In the genomic region with DNA sequence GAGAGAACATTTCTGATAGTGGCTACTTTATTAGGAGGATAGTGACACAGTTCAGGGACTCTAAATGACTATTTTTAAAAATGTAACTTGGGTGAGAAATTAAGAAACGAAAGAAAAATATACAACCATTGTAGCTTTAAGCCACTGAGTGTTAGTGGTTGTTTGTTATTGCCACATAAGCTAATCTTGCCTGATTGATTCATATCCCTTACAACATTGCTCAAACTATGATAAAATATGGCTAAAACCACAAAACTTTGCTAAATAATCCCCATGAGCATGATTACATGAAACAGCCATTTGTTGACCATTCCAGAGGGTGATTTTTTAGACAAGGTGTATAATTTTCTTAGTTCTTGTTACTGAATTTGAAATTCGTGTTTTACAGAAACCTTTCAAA, we compare ENCODE assay signal across 22 cellular contexts.
DNase-seq lines count a peak whose midpoint lies in the region; ATAC-seq and TF ChIP-seq lines count a peak whose summit lies in the region.
"Had no signal": no experiment of that assay in that cellular context is flagged by ENCODE, and none has a peak within 500 bp of the region (broad histone marks: within the 10 kb centered on the region; RNA-seq: fewer than 3 reads in every experiment).

No MANE protein-coding gene starts in this region.

- CTCF ChIA-PET in MCF 10A (lab: Yijun Ruan, JAX) (no interaction called here), mammary epithelial cell (lab: Charles Lee; ENCODE audit: low non-redundant PET) (no interaction called here)

- no peak for ATAC-seq in GM21447 (IDR thresholded peaks at IDR 0.05; ENCODE audit: unreplicated experiment)
- ATAC-seq: GM12878, HepG2 had no signal

- no peaks in the 10 kb centered on the region for H3K36me3 Mint-ChIP-seq in MCF 10A (ENCODE audit: insufficient read depth, unreplicated experiment)
- no peaks in the 10 kb centered on the region for H3K36me3 Mint-ChIP-seq in T-helper 2 cell treated with Interferon-gamma antibody and Interleukin-4, amounts not matched to agents 5 μg/mL and 100 μg/mL, for 36 hours (ENCODE audit: low read depth)

- H3K4me3 ChIP-seq in mammary epithelial cell (replicated peaks in 1 of 3; ENCODE audit: insufficient read depth in 1 of 3, low read depth in 2 of 3, low read length in 3 of 3) (no peak overlapping the region), choroid plexus epithelial cell (ENCODE audit: low read depth, low read length) (no peak overlapping the region), esophagus squamous epithelium (no peak overlapping the region)
- H3K4me3 ChIP-seq: GM12878 had no signal

- H3K27me3 Mint-ChIP-seq in MCF 10A (ENCODE audit: insufficient read depth, unreplicated experiment): no peaks in the 10 kb centered on the region
- H3K27me3 Mint-ChIP-seq in T-helper 2 cell treated with Interferon-gamma antibody and Interleukin-4, amounts not matched to agents 5 μg/mL and 100 μg/mL, for 36 hours (ENCODE audit: low read depth): no peaks in the 10 kb centered on the region
- H3K27me3 Mint-ChIP-seq: CD4-positive, alpha-beta T cell had no signal

- no peaks in the 10 kb centered on the region for H4K20me1 ChIP-seq in mammary epithelial cell (ENCODE audit: insufficient read depth, low read length)

- TF ChIP-seq CTCF in MCF 10A (IDR thresholded peaks at IDR 0.05; ENCODE audit: unreplicated experiment) (no peak), mammary epithelial cell (conservative IDR thresholded peaks at IDR 0.05 in 1 of 2, IDR thresholded peaks at IDR 0.05 in 1 of 2; ENCODE audit: extremely low read depth in 1 of 2, insufficient read depth in 1 of 2, low read depth in 1 of 2, low read length in 2 of 2) (no peak), choroid plexus epithelial cell (conservative IDR thresholded peaks at IDR 0.05; ENCODE audit: low read depth, low read length) (no peak), esophagus squamous epithelium (IDR thresholded peaks at IDR 0.05) (no peak)

- H3K27me3 ChIP-seq in mammary epithelial cell (ENCODE audit: insufficient read depth, low read length) (no peaks in the 10 kb centered on the region), esophagus squamous epithelium (no peaks in the 10 kb centered on the region)
- H3K27me3 ChIP-seq: BE2C had no signal

- 41% methylated on average over 2 of the region's 2 CpGs for WGBS in mammary epithelial cell (ENCODE audit: low coverage, missing lambda C conversion rate)
- WGBS in esophagus squamous epithelium, 2 donors: 36 to 40% methylated on average over 2 of the region's 2 CpGs

- in situ Hi-C loops in mammary epithelial cell (cut with MboI; ENCODE audit: low sequenced_read_pairs in 2 of 2): no loop called here

- H3K27ac ChIP-seq in mammary epithelial cell (ENCODE audit: insufficient read depth, low read depth, low read length): no peak overlapping the region
- H3K27ac ChIP-seq in esophagus squamous epithelium: no peak overlapping the region

- no peak overlapping the region for H2AFZ ChIP-seq in mammary epithelial cell (ENCODE audit: low read depth, low read length)

- no TSS peak for BruUV-seq in MCF 10A (replicated peaks; lab: Mats Ljungman, UMichigan)
- BruUV-seq in mammary epithelial cell (replicated peaks; lab: Mats Ljungman, UMichigan): no TSS peak

- H3K4me1 ChIP-seq in mammary epithelial cell (ENCODE audit: insufficient read depth, low read length) (no peaks in the 10 kb centered on the region), esophagus squamous epithelium (no peaks in the 10 kb centered on the region)
- H3K4me1 ChIP-seq: BE2C, Caco-2 had no signal

- peaks cover 16% of the 10 kb centered on the region for H3K4me1 Mint-ChIP-seq in MCF 10A (ENCODE audit: insufficient read depth, unreplicated experiment)
- no peaks in the 10 kb centered on the region for H3K4me1 Mint-ChIP-seq in T-helper 2 cell treated with Interferon-gamma antibody and Interleukin-4, amounts not matched to agents 5 μg/mL and 100 μg/mL, for 36 hours (ENCODE audit: low read depth)

- POLR2A ChIA-PET in MCF 10A (lab: Yijun Ruan, JAX): interaction anchor here (0.6 to 1.4 kb wide), 4 partner anchors 9 to 71 kb away, joined by 3 to 4 read pairs (median 3); no protein-coding TSS in a partner anchor

- H3K9me3 ChIP-seq in mammary epithelial cell (replicated peaks; ENCODE audit: insufficient read depth, low read length) (no peaks in the 10 kb centered on the region), esophagus squamous epithelium (no peaks in the 10 kb centered on the region)
- H3K9me3 ChIP-seq: BE2C, Caco-2 had no signal

- dilution Hi-C loops in mammary epithelial cell (cut with HindIII; ENCODE audit: low sequenced_read_pairs): no loop called here

- H3K27ac Mint-ChIP-seq in MCF 10A (ENCODE audit: low read depth, unreplicated experiment): peak overlapping the region; percentile 31
- no peak overlapping the region for H3K27ac Mint-ChIP-seq in T-helper 2 cell treated with Interferon-gamma antibody and Interleukin-4, amounts not matched to agents 5 μg/mL and 100 μg/mL, for 36 hours
- H3K27ac Mint-ChIP-seq: CD4-positive, alpha-beta T cell had no signal

- DNase-seq in MCF 10A (ENCODE audit: unreplicated experiment) (peak; percentile 63), mammary epithelial cell (no peak), NOMO-1 treated with dmso at 0.1 percent for 144 hours (lab: John Stamatoyannopoulos, UW; ENCODE audit: unreplicated experiment) (peak; percentile 23), choroid plexus epithelial cell (ENCODE audit: low read depth) (peak; percentile 25), NCI-H1092 (lab: John Stamatoyannopoulos, UW) (no peak), esophagus squamous epithelium (lab: John Stamatoyannopoulos, UW) (no peak)
- no peak for DNase-seq in T-helper 2 cell treated with Interferon-gamma antibody and Interleukin-4, amounts not matched to agents 5 μg/mL and 100 μg/mL, for 36 hours (ENCODE audit: low spot score)
- DNase-seq: 8988T; BE2C; Caco-2; CD4-positive, alpha-beta T cell; GDM1; KBM-7; NCI-H1105 treated with DMSO at 0.1 percent for 48 hours; NCI-H1694; NCI-H510A; NCI-H748 treated with DMSO at 0.1 percent for 48 hours; NK-92 treated with Interleukin-12 subunit alpha and Interleukin-12 subunit beta, amount 100 ng/mL, for 24 hours; SW 1271 had no signal

- peaks cover 19% of the 10 kb centered on the region for H3K9me3 Mint-ChIP-seq in MCF 10A (ENCODE audit: unreplicated experiment)
- peaks cover 12% of the 10 kb centered on the region for H3K9me3 Mint-ChIP-seq in T-helper 2 cell treated with Interferon-gamma antibody and Interleukin-4, amounts not matched to agents 5 μg/mL and 100 μg/mL, for 36 hours
- H3K9me3 Mint-ChIP-seq: CD4-positive, alpha-beta T cell had no signal

- no peaks in the 10 kb centered on the region for H3K79me2 ChIP-seq in mammary epithelial cell (ENCODE audit: insufficient read depth, low read length)

- no peak overlapping the region for H3K9ac ChIP-seq in mammary epithelial cell (ENCODE audit: insufficient read depth, low read length)

- no peak overlapping the region for H3K4me2 ChIP-seq in mammary epithelial cell (ENCODE audit: insufficient read depth, low read depth, low read length)

- no peak for TF ChIP-seq POLR2A in esophagus squamous epithelium (IDR thresholded peaks at IDR 0.05)

- intact Hi-C loops in MCF 10A (cut with micrococcal nuclease) (no loop called here), mammary epithelial cell (cut with micrococcal nuclease) (no loop called here), esophagus squamous epithelium (cut with DNase I) (no loop called here)

- H3K36me3 ChIP-seq in mammary epithelial cell (ENCODE audit: insufficient read depth, low read length) (no peaks in the 10 kb centered on the region), esophagus squamous epithelium (no peaks in the 10 kb centered on the region)
- H3K36me3 ChIP-seq: BE2C had no signal

- H3K4me3 Mint-ChIP-seq in MCF 10A (ENCODE audit: unreplicated experiment): no peak overlapping the region
- no peak overlapping the region for H3K4me3 Mint-ChIP-seq in T-helper 2 cell treated with Interferon-gamma antibody and Interleukin-4, amounts not matched to agents 5 μg/mL and 100 μg/mL, for 36 hours
- H3K4me3 Mint-ChIP-seq: CD4-positive, alpha-beta T cell had no signal

Comparison
In these comparisons a context has a peak if more than half of its experiments do, and no peak if none do; other contexts are left out.
1. DNase-seq: peak in MCF 10A (single experiment), NOMO-1 treated with dmso at 0.1 percent for 144 hours (single experiment) and choroid plexus epithelial cell (single experiment); none in mammary epithelial cell (single experiment), NCI-H1092 (single experiment), esophagus squamous epithelium (single experiment) and T-helper 2 cell treated with Interferon-gamma antibody and Interleukin-4, amounts not matched to agents 5 μg/mL and 100 μg/mL, for 36 hours (single experiment).